In the genomic region with DNA sequence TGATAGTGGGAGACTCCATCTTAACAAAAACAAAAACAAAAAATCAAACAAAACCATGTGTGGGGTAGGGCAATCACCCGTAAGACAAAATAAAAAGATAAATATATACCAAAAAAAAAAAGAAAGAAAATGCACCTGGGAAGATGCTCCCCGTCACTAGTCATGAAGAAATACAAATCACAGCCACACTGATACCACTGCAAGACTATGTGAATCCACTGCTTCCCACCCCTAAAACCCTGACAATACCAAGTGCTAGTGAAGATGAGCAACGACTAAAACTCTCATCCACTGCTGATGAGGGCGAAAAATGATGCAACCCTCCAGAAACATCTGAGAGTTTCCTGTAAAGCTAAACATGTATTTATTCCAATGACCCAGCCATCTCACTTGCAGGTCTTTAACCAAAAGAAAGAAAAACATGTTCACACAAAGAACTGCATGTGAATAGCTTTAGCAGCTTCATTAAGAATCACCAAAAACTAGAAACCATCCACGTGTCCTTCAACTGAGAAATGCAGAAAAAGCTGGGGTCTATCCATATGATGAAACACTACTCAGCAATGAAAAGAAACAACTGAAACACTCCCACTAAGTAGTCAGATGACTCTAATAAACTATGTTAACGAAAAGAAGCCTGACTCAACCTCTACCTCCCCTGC, we compare ENCODE assay signal across 8 cellular contexts. TPM values are rescaled to one million over a fixed set of nuclear protein-coding genes. Genes with fewer than 3 reads are reported as not detected.
DNase-seq lines count a peak whose midpoint lies in the region; ATAC-seq and TF ChIP-seq lines count a peak whose summit lies in the region.
"Had no signal": no experiment of that assay in that cellular context is flagged by ENCODE, and none has a peak within 500 bp of the region (broad histone marks: within the 10 kb centered on the region; RNA-seq: fewer than 3 reads in every experiment).

No MANE protein-coding gene starts in this region.

- no peaks in the 10 kb centered on the region for H3K27me3 Mint-ChIP-seq in natural killer cell treated with Interleukin-12 subunit alpha and Interleukin-12 subunit beta and Interleukin-15 and Interleukin-18, amount 100 ng/mL, for 72 hours

- H4K20me1 ChIP-seq in DND-41 (ENCODE audit: insufficient read depth, low read length), result peaks cover 92% of the 10 kb centered on the region

- H3K9ac ChIP-seq in DND-41 (ENCODE audit: low read depth, low read length), result peak overlapping the region; percentile 21; the same call in 1 of the 2 replicates

- ATAC-seq in DND-41 (ENCODE audit: insufficient read depth, low read depth), result peak; percentile 44
- ATAC-seq in natural killer cell treated with Interleukin-12 subunit alpha and Interleukin-12 subunit beta and Interleukin-15 and Interleukin-18, amount 100 ng/mL, for 72 hours, result peak; percentile 77 to 82
- no peak for ATAC-seq in GM21367 (IDR thresholded peaks at IDR 0.05; ENCODE audit: unreplicated experiment)
- ATAC-seq in HG03025 (IDR thresholded peaks at IDR 0.05; ENCODE audit: low FRiP score, unreplicated experiment), result no peak

- H2AFZ ChIP-seq in DND-41 (ENCODE audit: low read depth, low read length), result no peak overlapping the region

- no peaks in the 10 kb centered on the region for H3K9me3 Mint-ChIP-seq in natural killer cell treated with Interleukin-12 subunit alpha and Interleukin-12 subunit beta and Interleukin-15 and Interleukin-18, amount 100 ng/mL, for 72 hours

- TF ChIP-seq CTCF in DND-41 (IDR thresholded peaks at IDR 0.05; ENCODE audit: borderline replicate concordance, extremely low read depth, low read length, poor library complexity, severe bottlenecking), result no peak

- H3K9me3 ChIP-seq in DND-41 (ENCODE audit: insufficient read depth, low read length, severe bottlenecking), result no peaks in the 10 kb centered on the region

- no peaks in the 10 kb centered on the region for H3K27me3 ChIP-seq in DND-41 (ENCODE audit: insufficient read depth, low read length, poor library complexity)

- peak overlapping the region; percentile 73 for H3K4me3 Mint-ChIP-seq in natural killer cell treated with Interleukin-12 subunit alpha and Interleukin-12 subunit beta and Interleukin-15 and Interleukin-18, amount 100 ng/mL, for 72 hours

- no peak overlapping the region for H3K4me3 ChIP-seq in DND-41 (ENCODE audit: low read depth in 1 of 2, low read length in 2 of 2)

- H3K79me2 ChIP-seq in DND-41 (ENCODE audit: insufficient read depth, low read length), result peaks cover 100% of the 10 kb centered on the region

- H3K4me1 Mint-ChIP-seq in natural killer cell treated with Interleukin-12 subunit alpha and Interleukin-12 subunit beta and Interleukin-15 and Interleukin-18, amount 100 ng/mL, for 72 hours (ENCODE audit: low read depth in 2 of 2), result peaks cover 69 to 74% of the 10 kb centered on the region in 2 donors

- peak; percentile 53 for DNase-seq in DND-41
- DNase-seq in NAMALWA (ENCODE audit: low spot score), result peak; percentile 58
- DNase-seq in amniotic epithelial cell (ENCODE audit: low read depth), result peak; percentile 90
- DNase-seq in natural killer cell treated with Interleukin-12 subunit alpha and Interleukin-12 subunit beta and Interleukin-15 and Interleukin-18, amount 100 ng/mL, for 72 hours (ENCODE audit: low spot score), result no peak
- no peak for DNase-seq in NCI-H187 (lab: John Stamatoyannopoulos, UW)
- DNase-seq: NCI-H1092 had no signal

- peak overlapping the region; percentile 18; the same call in 1 of the 2 replicates for H3K4me2 ChIP-seq in DND-41 (ENCODE audit: insufficient read depth, low read length)

- H3K27ac ChIP-seq in DND-41 (ENCODE audit: low read length), result peak overlapping the region; percentile 19; the same call in 1 of the 2 replicates

- peaks cover 82% of the 10 kb centered on the region for H3K4me1 ChIP-seq in DND-41 (ENCODE audit: insufficient read depth, low read length)

- H3K36me3 ChIP-seq in DND-41 (ENCODE audit: insufficient read depth, low read length), result peaks cover 20% of the 10 kb centered on the region

- peak overlapping the region; percentile 90 to 94 for H3K27ac Mint-ChIP-seq in natural killer cell treated with Interleukin-12 subunit alpha and Interleukin-12 subunit beta and Interleukin-15 and Interleukin-18, amount 100 ng/mL, for 72 hours

- H3K36me3 Mint-ChIP-seq in natural killer cell treated with Interleukin-12 subunit alpha and Interleukin-12 subunit beta and Interleukin-15 and Interleukin-18, amount 100 ng/mL, for 72 hours, result peaks cover 4% of the 10 kb centered on the region

RNA-seq across cellular contexts. Expression of a gene that starts 31.7 kb away (rescaled TPM):
- 100 to 1,000 TPM; 111 to 161 TPM for total RNA-seq in natural killer cell treated with Interleukin-12 subunit alpha and Interleukin-12 subunit beta and Interleukin-15 and Interleukin-18, amount 100 ng/mL, for 72 hours

Comparison
In these comparisons a context has a peak if more than half of its experiments do, and no peak if none do; other contexts are left out.
1. ATAC-seq: peak in DND-41 (single experiment) and natural killer cell treated with Interleukin-12 subunit alpha and Interleukin-12 subunit beta and Interleukin-15 and Interleukin-18, amount 100 ng/mL, for 72 hours (2 of 2); none in GM21367 (single experiment) and HG03025 (single experiment).
2. DNase-seq: peak in DND-41 (single experiment), NAMALWA (single experiment) and amniotic epithelial cell (single experiment); none in natural killer cell treated with Interleukin-12 subunit alpha and Interleukin-12 subunit beta and Interleukin-15 and Interleukin-18, amount 100 ng/mL, for 72 hours (single experiment) and NCI-H187 (0 of 2).